ENCODE assay signal across 11 cellular contexts in the genomic region with DNA sequence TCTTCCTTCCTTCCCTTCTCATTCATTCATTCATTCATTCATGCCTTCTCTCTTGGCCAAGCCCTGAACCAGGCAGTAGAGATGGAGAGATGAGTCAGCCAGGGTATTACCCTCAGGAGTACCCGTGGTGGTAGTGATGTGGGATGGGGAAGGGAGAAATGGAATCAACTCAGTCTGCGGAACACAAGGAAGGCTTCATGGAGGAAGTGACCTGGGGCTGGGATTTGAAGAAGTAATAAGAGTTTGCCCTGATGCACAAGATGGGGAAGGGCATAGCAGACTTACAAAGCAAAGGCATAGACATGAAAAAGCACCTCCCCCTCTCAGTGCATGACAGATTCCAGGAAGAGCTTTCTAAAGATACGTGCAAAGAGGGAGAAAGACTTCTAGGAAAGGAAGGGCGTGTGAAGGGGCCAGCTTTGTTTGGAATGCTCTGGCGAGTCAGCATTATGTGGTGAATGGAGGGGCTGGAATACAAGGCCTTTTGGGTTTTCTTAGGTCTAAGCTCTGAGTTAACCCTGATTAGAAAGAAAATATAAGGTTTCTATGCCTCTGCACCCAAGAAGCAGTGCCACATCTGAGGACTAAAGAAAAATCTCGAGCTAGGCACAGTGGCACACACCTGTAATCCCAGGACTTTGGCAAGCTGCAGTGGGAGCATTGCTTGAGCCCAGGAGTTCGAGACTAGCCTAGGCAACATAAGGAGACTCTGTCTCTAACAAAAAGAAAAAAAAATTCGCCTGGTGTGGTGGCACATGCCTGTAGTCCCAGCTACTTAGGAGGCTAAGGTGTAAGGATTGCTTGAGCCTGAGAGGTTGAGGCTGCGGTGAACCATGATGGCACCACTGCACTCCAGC. TPM values are rescaled to one million over a fixed set of nuclear protein-coding genes. Genes with fewer than 3 reads are reported as not detected.
DNase-seq lines count a peak whose midpoint lies in the region; ATAC-seq and TF ChIP-seq lines count a peak whose summit lies in the region.
"Had no signal": no experiment of that assay in that cellular context is flagged by ENCODE, and none has a peak within 500 bp of the region (broad histone marks: within the 10 kb centered on the region; RNA-seq: fewer than 3 reads in every experiment).

No MANE protein-coding gene starts in this region.

- H3K4me3 ChIP-seq in lung (no peak overlapping the region), prostate gland (no peak overlapping the region)

- H3K4me1 ChIP-seq in lung (ENCODE audit: control insufficient read depth in 2 of 2, insufficient read depth in 2 of 2, low read length in 2 of 2), result peaks cover 0 to 10% of the 10 kb centered on the region in 2 donors
- H3K4me1 ChIP-seq in prostate gland (replicated peaks), result no peaks in the 10 kb centered on the region

- H3K36me3 ChIP-seq in lung (ENCODE audit: control insufficient read depth in 2 of 2, insufficient read depth in 2 of 2, low read length in 2 of 2) (no peaks in the 10 kb centered on the region), prostate gland (no peaks in the 10 kb centered on the region)

- no peak for ATAC-seq in lung (ENCODE audit: insufficient read depth, low FRiP score)

- intact Hi-C loops in prostate gland (cut with DNase I), result no loop called here

- H3K9me3 ChIP-seq in lung (ENCODE audit: control insufficient read depth in 2 of 2, insufficient read depth in 1 of 2, low read length in 1 of 2), result no peaks in the 10 kb centered on the region
- H3K9me3 ChIP-seq in prostate gland, result no peaks in the 10 kb centered on the region

- H3K27me3 ChIP-seq in lung (ENCODE audit: control insufficient read depth, insufficient read depth), result no peaks in the 10 kb centered on the region
- H3K27me3 ChIP-seq in prostate gland (replicated peaks; ENCODE audit: insufficient read depth), result no peaks in the 10 kb centered on the region

- TF ChIP-seq CTCF in lung (IDR thresholded peaks at IDR 0.05; ENCODE audit: control extremely low read depth, extremely low read depth), result no peak
- TF ChIP-seq CTCF in prostate gland (IDR thresholded peaks at IDR 0.05), result no peak

- WGBS in lung, 2 donors, result 63% methylated on average over 9 of the region's 9 CpGs
- 58% methylated on average over 9 of the region's 9 CpGs for WGBS in prostate gland

- TF ChIP-seq POLR2A in prostate gland (IDR thresholded peaks at IDR 0.05), result no peak

- H3K27ac ChIP-seq in lung (ENCODE audit: low read depth in 1 of 2, low read length in 1 of 2) (peak overlapping the region; percentile 69 to 95), prostate gland (no peak overlapping the region)

- DNase-seq in AG08395 (ENCODE audit: low spot score) (peak; percentile 27), NCI-H460 (ENCODE audit: extremely low read depth, low read depth) (peak; percentile 46), dermis blood vessel endothelial cell (peak; percentile 88), lung (ENCODE audit: low spot score) (no peak), NCI-H2196 treated with DMSO at 0.1 percent for 48 hours (lab: John Stamatoyannopoulos, UW; ENCODE audit: unreplicated experiment) (no peak), prostate gland (ENCODE audit: low spot score) (no peak), AG20443 (ENCODE audit: low spot score) (no peak)
- no peak for DNase-seq in effector CD8-positive, alpha-beta T cell (lab: John Stamatoyannopoulos, UW)
- DNase-seq: activated CD4-positive, alpha-beta T cell treated with anti-CD3 and anti-CD28 coated beads, Interleukin-2, amount 50 U/mL, for 4 hours; CD4-positive, alpha-beta T cell; cerebellar nuclear complex had no signal

RNA-seq across cellular contexts. Expression of a gene that starts 36.4 kb away (rescaled TPM):
- total RNA-seq in NCI-H460 (2014; rRNA removed; shearing (Covaris generic)), result 14.6 and 16.3 TPM in 2 replicates
- 17.9 and 21.4 TPM in 2 replicates for polyA plus RNA-seq in NCI-H460 (2014; cell fraction: nucleus; rRNA removed)
- total RNA-seq in dermis blood vessel endothelial cell (22.8 and 30.1 TPM in 2 replicates), lung (10 to 100 TPM; 14.4 to 37.0 TPM), prostate gland (10 to 100 TPM; 11.3 to 11.9 TPM)
- polyA plus RNA-seq in lung, result 10 to 100 TPM in 1 of 2 donors, 1 to 10 TPM in 1; 7.9 to 11.1 TPM

RNA-seq across cellular contexts. Expression of a gene that starts 41.2 kb away (rescaled TPM):
- total RNA-seq in NCI-H460 (2014; rRNA removed; shearing (Covaris generic)), result 92.3 and 103 TPM in 2 replicates
- 70.1 and 82.8 TPM in 2 replicates for polyA plus RNA-seq in NCI-H460 (2014; cell fraction: nucleus; rRNA removed)
- total RNA-seq in dermis blood vessel endothelial cell (4.4 and 8.7 TPM in 2 replicates), lung (10 to 100 TPM; 12.6 to 18.6 TPM), prostate gland (10 to 100 TPM; 71.2 to 72.8 TPM)
- polyA plus RNA-seq in lung, result 10 to 100 TPM in 1 of 2 donors, 1 to 10 TPM in 1; 3.7 to 10.6 TPM

Comparison
In these comparisons a context has a peak if more than half of its experiments do, and no peak if none do; other contexts are left out.
1. DNase-seq: peak in AG08395 (single experiment), NCI-H460 (single experiment) and dermis blood vessel endothelial cell (single experiment); none in lung (single experiment), NCI-H2196 treated with DMSO at 0.1 percent for 48 hours (single experiment), effector CD8-positive, alpha-beta T cell (single experiment), prostate gland (single experiment) and AG20443 (single experiment).
2. H3K27ac ChIP-seq: peak in lung (2 of 2); none in prostate gland (0 of 2).